24 cellular contexts compared by ENCODE assay signal in genomic region chr20:48115511-48115910, GRCh38.
"Had no signal": no experiment of that assay in that cellular context is flagged by ENCODE, and none has a peak within 500 bp of the region (broad histone marks: within the 10 kb centered on the region; RNA-seq: fewer than 3 reads in every experiment).

No MANE protein-coding gene starts in this region.

- H3K4me3 ChIP-seq: colonic mucosa, esophagus squamous epithelium, gastroesophageal sphincter, mucosa of descending colon, ovary, suprapubic skin, thyroid gland, vagina had no signal

- H3K27ac Mint-ChIP-seq: immature natural killer cell; naive thymus-derived CD8-positive, alpha-beta T cell; stimulated activated effector memory CD8-positive, alpha-beta T cell treated with anti-CD3 and anti-CD28 coated beads, Interleukin-12 subunit alpha, Interleukin-12 subunit beta, amount 100 ng/mL, for 72 hours; type B pancreatic cell had no signal

- H3K36me3 Mint-ChIP-seq: immature natural killer cell; naive thymus-derived CD8-positive, alpha-beta T cell; stimulated activated effector memory CD8-positive, alpha-beta T cell treated with anti-CD3 and anti-CD28 coated beads, Interleukin-12 subunit alpha, Interleukin-12 subunit beta, amount 100 ng/mL, for 72 hours; type B pancreatic cell had no signal

- H3K4me1 ChIP-seq: colonic mucosa, esophagus squamous epithelium, gastroesophageal sphincter, suprapubic skin, thyroid gland, vagina had no signal

- H3K27ac ChIP-seq: colonic mucosa, esophagus squamous epithelium, gastroesophageal sphincter, ovary, suprapubic skin, thyroid gland, vagina had no signal

- ATAC-seq: gastroesophageal sphincter; left cardiac atrium; left ventricle myocardium superior; mucosa of descending colon; naive thymus-derived CD8-positive, alpha-beta T cell; right cardiac atrium; stimulated activated effector memory CD8-positive, alpha-beta T cell treated with anti-CD3 and anti-CD28 coated beads, Interleukin-12 subunit alpha, Interleukin-12 subunit beta, amount 100 ng/mL, for 72 hours; stimulated activated naive CD8-positive, alpha-beta T cell treated with anti-CD3 and anti-CD28 coated beads, Interleukin-15, Interleukin-2, amounts not matched to agents 100 U/mL and 50 U/mL, for 24 hours had no signal

- H3K9me3 Mint-ChIP-seq: immature natural killer cell; naive thymus-derived CD8-positive, alpha-beta T cell; stimulated activated effector memory CD8-positive, alpha-beta T cell treated with anti-CD3 and anti-CD28 coated beads, Interleukin-12 subunit alpha, Interleukin-12 subunit beta, amount 100 ng/mL, for 72 hours; type B pancreatic cell had no signal

- H3K36me3 ChIP-seq: colonic mucosa, esophagus squamous epithelium, gastroesophageal sphincter, ovary, suprapubic skin, thyroid gland, vagina had no signal

- DNase-seq: colonic mucosa; dermis blood vessel endothelial cell; esophagus squamous epithelium; foreskin fibroblast; glutamatergic neuron; immature natural killer cell; kidney; left cardiac atrium; left ventricle myocardium superior; mucosa of descending colon; naive thymus-derived CD8-positive, alpha-beta T cell; nucleus accumbens; ovary; right cardiac atrium; stimulated activated CD4-positive, alpha-beta T cell treated with anti-CD3 and anti-CD28 coated beads, Interleukin-4, amount 100 ng/mL, for 1 hour; stimulated activated CD8-positive, alpha-beta memory T cell treated with anti-CD3 and anti-CD28 coated beads, Interleukin-4, amount 100 ng/mL, for 48 hours; stimulated activated naive CD8-positive, alpha-beta T cell treated with anti-CD3 and anti-CD28 coated beads, Interleukin-15, Interleukin-2, amounts not matched to agents 100 U/mL and 50 U/mL, for 24 hours; thyroid gland had no signal

- H3K4me1 Mint-ChIP-seq: immature natural killer cell; naive thymus-derived CD8-positive, alpha-beta T cell; stimulated activated effector memory CD8-positive, alpha-beta T cell treated with anti-CD3 and anti-CD28 coated beads, Interleukin-12 subunit alpha, Interleukin-12 subunit beta, amount 100 ng/mL, for 72 hours had no signal

- H3K4me3 Mint-ChIP-seq: immature natural killer cell; naive thymus-derived CD8-positive, alpha-beta T cell; neural crest cell; stimulated activated effector memory CD8-positive, alpha-beta T cell treated with anti-CD3 and anti-CD28 coated beads, Interleukin-12 subunit alpha, Interleukin-12 subunit beta, amount 100 ng/mL, for 72 hours; type B pancreatic cell had no signal

- H3K27me3 ChIP-seq: colonic mucosa, esophagus squamous epithelium, gastroesophageal sphincter, ovary, thyroid gland, vagina had no signal

- H3K9me3 ChIP-seq: colonic mucosa, esophagus squamous epithelium, gastroesophageal sphincter, mucosa of descending colon, ovary, suprapubic skin, thyroid gland, vagina had no signal
